In genomic region chr11:17502630-17503029, GRCh38 we compare ENCODE assay signal across 38 cellular contexts. TPM values are rescaled to one million over a fixed set of nuclear protein-coding genes. Genes with fewer than 3 reads are reported as not detected.
"Had no signal": no experiment of that assay in that cellular context is flagged by ENCODE, and none has a peak within 500 bp of the region (broad histone marks: within the 10 kb centered on the region; RNA-seq: fewer than 3 reads in every experiment).

No MANE protein-coding gene starts in this region.

- H3K27me3 Mint-ChIP-seq: activated naive CD4-positive, alpha-beta T cell treated with anti-CD3 and anti-CD28 coated beads, Interleukin-2, amount 50 U/mL, for 24 hours had no signal

- H3K9me3 Mint-ChIP-seq: activated B cell treated with CpG ODN at 0.5 μM for 24 hours; activated CD4-positive, alpha-beta memory T cell treated with anti-CD3 and anti-CD28 coated beads for 36 hours; activated CD4-positive, alpha-beta T cell treated with anti-CD3 and anti-CD28 coated beads, Interleukin-2, amount 10 ng/mL, durations not matched to agents 24 days and 14 days; activated CD8-positive, alpha-beta T cell treated with anti-CD3 and anti-CD28 coated beads for 36 hours; activated naive CD4-positive, alpha-beta T cell treated with anti-CD3 and anti-CD28 coated beads, Interleukin-2, amount 10 ng/mL, durations not matched to agents 7 days and 5 days; activated naive CD4-positive, alpha-beta T cell treated with anti-CD3 and anti-CD28 coated beads, Interleukin-2, amount 50 U/mL, for 24 hours; activated naive CD8-positive, alpha-beta T cell treated with anti-CD3 and anti-CD28 coated beads, Interleukin-2, amount 10 ng/mL, durations not matched to agents 7 days and 5 days; activated naive CD8-positive, alpha-beta T cell treated with anti-CD3 and anti-CD28 coated beads, Interleukin-2, amount 50 U/mL, for 24 hours; activated T-cell treated with anti-CD3 and anti-CD28 coated beads, Interleukin-2, amount 50 U/mL, for 24 hours; activated T-helper 2 cell treated with anti-CD3 and anti-CD28 coated beads, Interferon-gamma antibody, Interleukin-2, Interleukin-4, amounts not matched to agents 10 μg/mL and 5 μg/mL and 100 μg/mL, durations not matched to agents 14 hours and 24 hours and 36 hours; brain; central memory CD8-positive, alpha-beta T cell; T-helper 1 cell treated with Interleukin-12 subunit alpha and Interleukin-12 subunit beta and Interleukin-4 antibody, amounts not matched to agents 30 μg/mL and 1 μg/mL, for 36 hours; T-helper 2 cell treated with Interferon-gamma antibody and Interleukin-4, amounts not matched to agents 5 μg/mL and 100 μg/mL, for 36 hours had no signal

- H3K27me3 ChIP-seq: ascending aorta, cardiac muscle cell had no signal

- H3K9me3 ChIP-seq: ascending aorta had no signal

- H3K4me1 ChIP-seq: ascending aorta had no signal

- H3K4me3 Mint-ChIP-seq: activated B cell treated with CpG ODN at 0.5 μM for 24 hours; activated CD4-positive, alpha-beta memory T cell treated with anti-CD3 and anti-CD28 coated beads for 36 hours; activated CD4-positive, alpha-beta T cell treated with anti-CD3 and anti-CD28 coated beads, Interleukin-2, amount 10 ng/mL, durations not matched to agents 24 days and 14 days; activated CD8-positive, alpha-beta T cell treated with anti-CD3 and anti-CD28 coated beads for 36 hours; activated naive CD4-positive, alpha-beta T cell treated with anti-CD3 and anti-CD28 coated beads, Interleukin-2, amount 10 ng/mL, durations not matched to agents 7 days and 5 days; activated naive CD4-positive, alpha-beta T cell treated with anti-CD3 and anti-CD28 coated beads, Interleukin-2, amount 50 U/mL, for 24 hours; activated naive CD8-positive, alpha-beta T cell; activated naive CD8-positive, alpha-beta T cell treated with anti-CD3 and anti-CD28 coated beads, Interleukin-2, amount 10 ng/mL, durations not matched to agents 7 days and 5 days; activated naive CD8-positive, alpha-beta T cell treated with anti-CD3 and anti-CD28 coated beads, Interleukin-2, amount 50 U/mL, for 24 hours; activated T-cell treated with anti-CD3 and anti-CD28 coated beads, Interleukin-2, amount 50 U/mL, for 24 hours; brain; central memory CD8-positive, alpha-beta T cell; T-helper 1 cell treated with Interleukin-12 subunit alpha and Interleukin-12 subunit beta and Interleukin-4 antibody, amounts not matched to agents 30 μg/mL and 1 μg/mL, for 36 hours; T-helper 2 cell treated with Interferon-gamma antibody and Interleukin-4, amounts not matched to agents 5 μg/mL and 100 μg/mL, for 36 hours had no signal

- H3K27ac Mint-ChIP-seq: activated B cell treated with CpG ODN at 0.5 μM for 24 hours; activated CD4-positive, alpha-beta memory T cell treated with anti-CD3 and anti-CD28 coated beads for 36 hours; activated CD4-positive, alpha-beta T cell treated with anti-CD3 and anti-CD28 coated beads, Interleukin-2, amount 10 ng/mL, durations not matched to agents 24 days and 14 days; activated CD8-positive, alpha-beta T cell treated with anti-CD3 and anti-CD28 coated beads for 36 hours; activated naive CD4-positive, alpha-beta T cell treated with anti-CD3 and anti-CD28 coated beads, Interleukin-2, amount 10 ng/mL, durations not matched to agents 7 days and 5 days; activated naive CD4-positive, alpha-beta T cell treated with anti-CD3 and anti-CD28 coated beads, Interleukin-2, amount 50 U/mL, for 24 hours; activated naive CD8-positive, alpha-beta T cell; activated naive CD8-positive, alpha-beta T cell treated with anti-CD3 and anti-CD28 coated beads, Interleukin-2, amount 10 ng/mL, durations not matched to agents 7 days and 5 days; activated naive CD8-positive, alpha-beta T cell treated with anti-CD3 and anti-CD28 coated beads, Interleukin-2, amount 50 U/mL, for 24 hours; activated T-cell treated with anti-CD3 and anti-CD28 coated beads, Interleukin-2, amount 50 U/mL, for 24 hours; activated T-helper 2 cell treated with anti-CD3 and anti-CD28 coated beads, Interferon-gamma antibody, Interleukin-2, Interleukin-4, amounts not matched to agents 10 μg/mL and 5 μg/mL and 100 μg/mL, durations not matched to agents 14 hours and 24 hours and 36 hours; brain; T-helper 1 cell treated with Interleukin-12 subunit alpha and Interleukin-12 subunit beta and Interleukin-4 antibody, amounts not matched to agents 30 μg/mL and 1 μg/mL, for 36 hours; T-helper 2 cell treated with Interferon-gamma antibody and Interleukin-4, amounts not matched to agents 5 μg/mL and 100 μg/mL, for 36 hours had no signal

- H3K4me1 Mint-ChIP-seq: activated B cell treated with CpG ODN at 0.5 μM for 24 hours; activated CD4-positive, alpha-beta T cell treated with anti-CD3 and anti-CD28 coated beads, Interleukin-2, amount 10 ng/mL, durations not matched to agents 24 days and 14 days; activated naive CD4-positive, alpha-beta T cell treated with anti-CD3 and anti-CD28 coated beads, Interleukin-2, amount 10 ng/mL, durations not matched to agents 7 days and 5 days; activated naive CD4-positive, alpha-beta T cell treated with anti-CD3 and anti-CD28 coated beads, Interleukin-2, amount 50 U/mL, for 24 hours; activated naive CD8-positive, alpha-beta T cell treated with anti-CD3 and anti-CD28 coated beads, Interleukin-2, amount 50 U/mL, for 24 hours; central memory CD8-positive, alpha-beta T cell had no signal

- H3K4me3 ChIP-seq: ascending aorta, cardiac muscle cell had no signal

- H3K27ac ChIP-seq: ascending aorta, cardiac muscle cell, VCaP had no signal

- H3K36me3 ChIP-seq: ascending aorta, cardiac muscle cell had no signal

- DNase-seq: activated B cell treated with CpG ODN at 0.5 μM for 24 hours; activated CD4-positive, alpha-beta memory T cell treated with anti-CD3 and anti-CD28 coated beads for 36 hours; activated CD4-positive, alpha-beta T cell treated with anti-CD3 and anti-CD28 coated beads for 4 hours; activated CD4-positive, alpha-beta T cell treated with anti-CD3 and anti-CD28 coated beads, Interleukin-2, amount 10 ng/mL, durations not matched to agents 24 days and 14 days; activated CD4-positive, alpha-beta T cell treated with anti-CD3 and anti-CD28 coated beads, Interleukin-2, amount 50 U/mL, for 1 hour; activated CD4-positive, alpha-beta T cell treated with anti-CD3 and anti-CD28 coated beads, Interleukin-2, amount 50 U/mL, for 4 hours; activated CD4-positive, CD25-positive, alpha-beta regulatory T cell treated with anti-CD3 and anti-CD28 coated beads, Interleukin-2, amount 50 U/mL, for 72 hours; activated CD8-positive, alpha-beta memory T cell treated with anti-CD3 and anti-CD28 coated beads, Interleukin-2, amount 50 U/mL, for 48 hours; activated CD8-positive, alpha-beta T cell treated with anti-CD3 and anti-CD28 coated beads for 36 hours; activated effector memory CD4-positive, alpha-beta T cell treated with Interleukin-2 at 50 U/mL for 16 hours; activated gamma-delta T cell; activated naive CD4-positive, alpha-beta T cell treated with anti-CD3 and anti-CD28 coated beads, Interleukin-2, amount 10 ng/mL, durations not matched to agents 7 days and 5 days; activated naive CD4-positive, alpha-beta T cell treated with Interleukin-2 at 50 U/mL for 16 hours; activated naive CD8-positive, alpha-beta T cell treated with anti-CD3 and anti-CD28 coated beads, Interleukin-2, amount 10 ng/mL, durations not matched to agents 7 days and 5 days; activated naive CD8-positive, alpha-beta T cell treated with anti-CD3 and anti-CD28 coated beads, Interleukin-2, amount 50 U/mL, for 24 hours; activated T-cell treated with anti-CD3 and anti-CD28 coated beads, Interleukin-2, amount 50 U/mL, for 24 hours; activated T-cell treated with anti-CD3 and anti-CD28 coated beads, Interleukin-2, amount 50 U/mL, for 48 hours; amygdala; anterior cingulate cortex; caudate nucleus; cerebellar nuclear complex; T-helper 1 cell; T-helper 2 cell; T-helper 9 cell had no signal

- ATAC-seq: activated CD8-positive, alpha-beta T cell treated with anti-CD3 and anti-CD28 coated beads for 36 hours; activated naive CD8-positive, alpha-beta T cell treated with anti-CD3 and anti-CD28 coated beads, Interleukin-2, amount 50 U/mL, for 24 hours had no signal

- H3K36me3 Mint-ChIP-seq: activated CD4-positive, alpha-beta memory T cell treated with anti-CD3 and anti-CD28 coated beads for 36 hours; activated naive CD4-positive, alpha-beta T cell treated with anti-CD3 and anti-CD28 coated beads, Interleukin-2, amount 10 ng/mL, durations not matched to agents 7 days and 5 days; activated naive CD4-positive, alpha-beta T cell treated with anti-CD3 and anti-CD28 coated beads, Interleukin-2, amount 50 U/mL, for 24 hours; activated naive CD8-positive, alpha-beta T cell; activated naive CD8-positive, alpha-beta T cell treated with anti-CD3 and anti-CD28 coated beads, Interleukin-2, amount 10 ng/mL, durations not matched to agents 7 days and 5 days; brain had no signal

RNA-seq across cellular contexts. Expression of gene ABCC8, which starts 26.0 kb away (rescaled TPM):
- total RNA-seq: activated B cell treated with CpG ODN at 0.5 μM for 24 hours; activated CD4-positive, alpha-beta memory T cell treated with anti-CD3 and anti-CD28 coated beads for 36 hours; activated CD4-positive, alpha-beta T cell treated with anti-CD3 and anti-CD28 coated beads, Interleukin-2, amount 10 ng/mL, durations not matched to agents 24 days and 14 days; activated CD8-positive, alpha-beta memory T cell treated with anti-CD3 and anti-CD28 coated beads for 36 hours; activated CD8-positive, alpha-beta T cell treated with anti-CD3 and anti-CD28 coated beads for 36 hours; activated naive CD8-positive, alpha-beta T cell treated with anti-CD3 and anti-CD28 coated beads, Interleukin-2, amount 10 ng/mL, durations not matched to agents 7 days and 5 days; ascending aorta; bronchial epithelial cell; chondrocyte had no signal

RNA-seq across cellular contexts. Expression of gene USH1C, which starts 41.6 kb away (rescaled TPM):
- total RNA-seq: activated B cell treated with CpG ODN at 0.5 μM for 24 hours; activated CD4-positive, alpha-beta memory T cell treated with anti-CD3 and anti-CD28 coated beads for 36 hours; activated CD4-positive, alpha-beta T cell treated with anti-CD3 and anti-CD28 coated beads, Interleukin-2, amount 10 ng/mL, durations not matched to agents 24 days and 14 days; activated CD8-positive, alpha-beta memory T cell treated with anti-CD3 and anti-CD28 coated beads for 36 hours; activated CD8-positive, alpha-beta T cell treated with anti-CD3 and anti-CD28 coated beads for 36 hours; activated naive CD8-positive, alpha-beta T cell treated with anti-CD3 and anti-CD28 coated beads, Interleukin-2, amount 10 ng/mL, durations not matched to agents 7 days and 5 days; activated T-helper 2 cell treated with anti-CD3 and anti-CD28 coated beads, Interferon-gamma antibody, Interleukin-2, Interleukin-4, amounts not matched to agents 10 μg/mL and 5 μg/mL and 100 μg/mL, durations not matched to agents 14 hours and 24 hours and 36 hours; ascending aorta; bronchial epithelial cell had no signal
- polyA plus RNA-seq: cardiac muscle cell had no signal

RNA-seq across cellular contexts. Expression of gene OTOG, which starts 44.4 kb away (rescaled TPM):
- total RNA-seq: activated B cell treated with CpG ODN at 0.5 μM for 24 hours; activated CD4-positive, alpha-beta memory T cell treated with anti-CD3 and anti-CD28 coated beads for 36 hours; activated CD4-positive, alpha-beta T cell treated with anti-CD3 and anti-CD28 coated beads, Interleukin-2, amount 10 ng/mL, durations not matched to agents 24 days and 14 days; activated CD8-positive, alpha-beta memory T cell treated with anti-CD3 and anti-CD28 coated beads for 36 hours; activated CD8-positive, alpha-beta T cell treated with anti-CD3 and anti-CD28 coated beads for 36 hours; activated naive CD8-positive, alpha-beta T cell treated with anti-CD3 and anti-CD28 coated beads, Interleukin-2, amount 10 ng/mL, durations not matched to agents 7 days and 5 days; activated T-helper 2 cell treated with anti-CD3 and anti-CD28 coated beads, Interferon-gamma antibody, Interleukin-2, Interleukin-4, amounts not matched to agents 10 μg/mL and 5 μg/mL and 100 μg/mL, durations not matched to agents 14 hours and 24 hours and 36 hours; ascending aorta; bronchial epithelial cell; chondrocyte had no signal
- polyA plus RNA-seq: adipose tissue, cardiac muscle cell had no signal
